13 cellular contexts compared by ENCODE assay signal in the genomic region with DNA sequence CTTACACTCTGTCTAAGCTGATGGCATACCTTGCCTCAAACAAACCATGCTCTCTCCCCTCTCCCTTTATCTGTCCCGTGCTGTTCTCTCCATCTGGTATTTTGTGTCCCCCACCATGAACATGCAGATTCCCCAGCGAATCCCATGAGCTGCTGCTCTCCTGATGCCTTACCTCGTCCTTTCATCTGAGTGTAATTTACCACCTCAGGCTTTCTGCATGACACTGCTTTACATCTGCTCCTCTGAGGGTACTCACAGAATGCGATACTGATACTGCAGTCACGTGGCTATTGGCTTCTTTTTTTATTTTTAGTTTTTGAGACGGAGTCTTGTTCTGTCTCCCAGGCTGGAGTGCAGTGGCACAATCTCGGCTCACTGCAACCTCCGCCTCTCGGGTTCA.
A peak's percentile ranks its signal among the peaks of the same experiment; 100 is the strongest.
DNase-seq lines count a peak whose midpoint lies in the region; ATAC-seq and TF ChIP-seq lines count a peak whose summit lies in the region.
"Had no signal": no experiment of that assay in that cellular context is flagged by ENCODE, and none has a peak within 500 bp of the region (broad histone marks: within the 10 kb centered on the region; RNA-seq: fewer than 3 reads in every experiment).

No MANE protein-coding gene starts in this region.

- no peaks in the 10 kb centered on the region for H3K36me3 ChIP-seq in GM23338 (ENCODE audit: insufficient read depth)
- no peaks in the 10 kb centered on the region for H3K36me3 ChIP-seq in HEK293 (ENCODE audit: control insufficient read depth in 2 of 2, insufficient read depth in 1 of 2, low read length in 2 of 2)
- H3K36me3 ChIP-seq: BE2C had no signal

- H3K79me2 ChIP-seq in GM23338 (replicated peaks; ENCODE audit: insufficient read depth): peaks cover 77% of the 10 kb centered on the region

- H3K9me3 ChIP-seq in HEK293 (ENCODE audit: control insufficient read depth, insufficient read depth, low read depth, low read length): no peaks in the 10 kb centered on the region
- H3K9me3 ChIP-seq: BE2C, SK-N-SH had no signal

- peak; percentile 62 for ATAC-seq in GM23338
- ATAC-seq: K562 had no signal

- H3K4me1 Mint-ChIP-seq in GM23338 (peaks cover 68% of the 10 kb centered on the region), nephron progenitor cell (peaks cover 65% of the 10 kb centered on the region)
- H3K4me1 Mint-ChIP-seq in activated T-helper 1 cell treated with anti-CD3 and anti-CD28 coated beads, Interleukin-12 subunit alpha, Interleukin-12 subunit beta, Interleukin-2, Interleukin-4 antibody, amounts not matched to agents 30 ng/mL and 10 ng/mL and 1 ng/mL, durations not matched to agents 14 hours and 24 hours and 36 hours (ENCODE audit: low read depth): no peaks in the 10 kb centered on the region

- peak; percentile 44 for DNase-seq in GM23338 (ENCODE audit: low spot score)
- no peak for DNase-seq in nephron progenitor cell
- no peak for DNase-seq in activated T-helper 1 cell treated with anti-CD3 and anti-CD28 coated beads, Interleukin-12 subunit alpha, Interleukin-12 subunit beta, Interleukin-2, Interleukin-4 antibody, amounts not matched to agents 30 ng/mL and 10 ng/mL and 1 ng/mL, durations not matched to agents 14 hours and 24 hours and 36 hours (ENCODE audit: low spot score)
- no peak for DNase-seq in NOMO-1 treated with dmso at 0.1 percent for 144 hours (lab: John Stamatoyannopoulos, UW; ENCODE audit: unreplicated experiment)
- no peak for DNase-seq in activated CD4-positive, CD25-positive, alpha-beta regulatory T cell (lab: John Stamatoyannopoulos, UW)
- DNase-seq: BE2C, HCEC 1CT, NCI-H1436 treated with DMSO at 0.1 percent for 48 hours, PC-9, SK-N-SH had no signal

- POLR2A ChIA-PET in HEK293 (lab: Yijun Ruan, JAX): no interaction called here

- H3K9me3 Mint-ChIP-seq in GM23338: no peaks in the 10 kb centered on the region
- no peaks in the 10 kb centered on the region for H3K9me3 Mint-ChIP-seq in nephron progenitor cell
- no peaks in the 10 kb centered on the region for H3K9me3 Mint-ChIP-seq in activated T-helper 1 cell treated with anti-CD3 and anti-CD28 coated beads, Interleukin-12 subunit alpha, Interleukin-12 subunit beta, Interleukin-2, Interleukin-4 antibody, amounts not matched to agents 30 ng/mL and 10 ng/mL and 1 ng/mL, durations not matched to agents 14 hours and 24 hours and 36 hours

- peaks cover 7% of the 10 kb centered on the region; the same call in 1 of the 2 replicates for H4K20me1 ChIP-seq in GM23338 (replicated peaks; ENCODE audit: insufficient read depth)

- TF ChIP-seq CTCF in GM23338 (conservative IDR thresholded peaks at IDR 0.05; ENCODE audit: low read depth in 2 of 2) (no peak), HEK293 (tag by site-specific recombination; IDR thresholded peaks at IDR 0.05) (no peak), nephron progenitor cell (IDR thresholded peaks at IDR 0.05) (no peak)

- no peak overlapping the region for H2AFZ ChIP-seq in GM23338
- H2AFZ ChIP-seq: PC-9 had no signal

- H3K36me3 Mint-ChIP-seq in GM23338 (ENCODE audit: low read depth) (no peaks in the 10 kb centered on the region), nephron progenitor cell (ENCODE audit: low read depth) (peaks cover 17% of the 10 kb centered on the region)
- no peaks in the 10 kb centered on the region for H3K36me3 Mint-ChIP-seq in activated T-helper 1 cell treated with anti-CD3 and anti-CD28 coated beads, Interleukin-12 subunit alpha, Interleukin-12 subunit beta, Interleukin-2, Interleukin-4 antibody, amounts not matched to agents 30 ng/mL and 10 ng/mL and 1 ng/mL, durations not matched to agents 14 hours and 24 hours and 36 hours (ENCODE audit: low read depth)

- H3K27ac Mint-ChIP-seq in GM23338 (peak overlapping the region; percentile 42), nephron progenitor cell (peak overlapping the region; percentile 81)
- no peak overlapping the region for H3K27ac Mint-ChIP-seq in activated T-helper 1 cell treated with anti-CD3 and anti-CD28 coated beads, Interleukin-12 subunit alpha, Interleukin-12 subunit beta, Interleukin-2, Interleukin-4 antibody, amounts not matched to agents 30 ng/mL and 10 ng/mL and 1 ng/mL, durations not matched to agents 14 hours and 24 hours and 36 hours

- no peaks in the 10 kb centered on the region for H3K9me2 ChIP-seq in GM23338 (ENCODE audit: insufficient read depth)
- H3K9me2 ChIP-seq: SK-N-SH had no signal

- H3K27me3 ChIP-seq in GM23338 (ENCODE audit: insufficient read depth): no peaks in the 10 kb centered on the region
- H3K27me3 ChIP-seq: BE2C had no signal

- no peak overlapping the region for H3K4me2 ChIP-seq in GM23338
- H3K4me2 ChIP-seq: PC-9, SK-N-SH had no signal

- H3K4me3 Mint-ChIP-seq in GM23338 (no peak overlapping the region; the same call in 2 of the 3 replicates), nephron progenitor cell (no peak overlapping the region)
- H3K4me3 Mint-ChIP-seq in activated T-helper 1 cell treated with anti-CD3 and anti-CD28 coated beads, Interleukin-12 subunit alpha, Interleukin-12 subunit beta, Interleukin-2, Interleukin-4 antibody, amounts not matched to agents 30 ng/mL and 10 ng/mL and 1 ng/mL, durations not matched to agents 14 hours and 24 hours and 36 hours: no peak overlapping the region

- peaks cover 19% of the 10 kb centered on the region for H3K27me3 Mint-ChIP-seq in GM23338 (ENCODE audit: insufficient read depth, low read depth, poor library complexity)
- no peaks in the 10 kb centered on the region for H3K27me3 Mint-ChIP-seq in nephron progenitor cell (ENCODE audit: low read depth, poor library complexity)
- H3K27me3 Mint-ChIP-seq in activated T-helper 1 cell treated with anti-CD3 and anti-CD28 coated beads, Interleukin-12 subunit alpha, Interleukin-12 subunit beta, Interleukin-2, Interleukin-4 antibody, amounts not matched to agents 30 ng/mL and 10 ng/mL and 1 ng/mL, durations not matched to agents 14 hours and 24 hours and 36 hours (ENCODE audit: insufficient read depth): peaks cover 6% of the 10 kb centered on the region

- H3K27ac ChIP-seq in GM23338 (ENCODE audit: low read depth) (no peak overlapping the region; the same call in 1 of the 2 replicates), HEK293 (ENCODE audit: extremely low read depth, low read depth, low read length) (no peak overlapping the region), angular gyrus (ENCODE audit: low read depth, low read length) (peak overlapping the region; percentile 27)
- H3K27ac ChIP-seq: PC-9 had no signal

- H3K4me1 ChIP-seq in GM23338 (ENCODE audit: insufficient read depth) (peaks cover 39% of the 10 kb centered on the region), HEK293 (ENCODE audit: control insufficient read depth, insufficient read depth, low read length) (peaks cover 12% of the 10 kb centered on the region)
- H3K4me1 ChIP-seq: BE2C had no signal

- CTCF ChIA-PET in HEK293 (lab: Yijun Ruan, JAX): no interaction called here

- intact Hi-C loops in activated T-helper 1 cell treated with anti-CD3 and anti-CD28 coated beads, Interleukin-12 subunit alpha, Interleukin-12 subunit beta, Interleukin-2, Interleukin-4 antibody, amounts not matched to agents 30 ng/mL and 10 ng/mL and 1 ng/mL, durations not matched to agents 14 hours and 24 hours and 36 hours (cut with micrococcal nuclease): no loop called here

- H3F3A ChIP-seq in GM23338 (replicated peaks; ENCODE audit: low read depth): no peaks in the 10 kb centered on the region

- no peak overlapping the region for H3K4me3 ChIP-seq in GM23338
- no peak overlapping the region for H3K4me3 ChIP-seq in HEK293 (ENCODE audit: low read depth, low read length)
- H3K4me3 ChIP-seq: K562, PC-9 had no signal

TF ChIP-seq in GM23338, 12 proteins besides CTCF, POLR2A, EP300 and RAD21 (continues in another document):
- TF ChIP-seq EZH2 (IDR thresholded peaks at IDR 0.05; ENCODE audit: low read depth, unreplicated experiment): no peak
- TF ChIP-seq NANOG (IDR thresholded peaks at IDR 0.05; ENCODE audit: borderline replicate concordance): no peak
- TF ChIP-seq EZH2phosphoT487 (IDR thresholded peaks at IDR 0.05; ENCODE audit: unreplicated experiment): no peak
- no peak for TF ChIP-seq POLR2AphosphoS5 (IDR thresholded peaks at IDR 0.05; ENCODE audit: low read depth)
- no peak for TF ChIP-seq STAT1 (IDR thresholded peaks at IDR 0.05; ENCODE audit: unreplicated experiment)

TF ChIP-seq in HEK293, 187 proteins besides CTCF, POLR2A, EP300 and RAD21:
- TF ChIP-seq SALL2 (tag by site-specific recombination; IDR thresholded peaks at IDR 0.05; ENCODE audit: borderline replicate concordance) (no peak), ZNF112 (tag by site-specific recombination; IDR thresholded peaks at IDR 0.05) (no peak), ZNF23 (tag by site-specific recombination; IDR thresholded peaks at IDR 0.05; ENCODE audit: borderline replicate concordance) (no peak), ZSCAN16 (tag by site-specific recombination; IDR thresholded peaks at IDR 0.05) (no peak)
- TF ChIP-seq, protein P1, sequence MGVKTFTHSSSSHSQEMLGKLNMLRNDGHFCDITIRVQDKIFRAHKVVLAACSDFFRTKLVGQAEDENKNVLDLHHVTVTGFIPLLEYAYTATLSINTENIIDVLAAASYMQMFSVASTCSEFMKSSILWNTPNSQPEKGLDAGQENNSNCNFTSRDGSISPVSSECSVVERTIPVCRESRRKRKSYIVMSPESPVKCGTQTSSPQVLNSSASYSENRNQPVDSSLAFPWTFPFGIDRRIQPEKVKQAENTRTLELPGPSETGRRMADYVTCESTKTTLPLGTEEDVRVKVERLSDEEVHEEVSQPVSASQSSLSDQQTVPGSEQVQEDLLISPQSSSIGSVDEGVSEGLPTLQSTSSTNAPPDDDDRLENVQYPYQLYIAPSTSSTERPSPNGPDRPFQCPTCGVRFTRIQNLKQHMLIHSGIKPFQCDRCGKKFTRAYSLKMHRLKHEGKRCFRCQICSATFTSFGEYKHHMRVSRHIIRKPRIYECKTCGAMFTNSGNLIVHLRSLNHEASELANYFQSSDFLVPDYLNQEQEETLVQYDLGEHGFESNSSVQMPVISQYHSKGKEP (tag by site-specific recombination; IDR thresholded peaks at IDR 0.05): peak; percentile 48; the same call in 1 of the 2 replicates
